In genomic region chr4:147594107-147594506, GRCh38 we compare ENCODE assay signal across 23 cellular contexts. TPM values are rescaled to one million over a fixed set of nuclear protein-coding genes. Genes with fewer than 3 reads are reported as not detected.
DNase-seq lines count a peak whose midpoint lies in the region; ATAC-seq, FAIRE-seq and TF ChIP-seq lines count a peak whose summit lies in the region.
"Had no signal": no experiment of that assay in that cellular context is flagged by ENCODE, and none has a peak within 500 bp of the region (broad histone marks: within the 10 kb centered on the region; RNA-seq: fewer than 3 reads in every experiment).

No MANE protein-coding gene starts in this region.

- H3K36me3 ChIP-seq in A673 (ENCODE audit: insufficient read depth, low read length, poor library complexity, severe bottlenecking), result no peaks in the 10 kb centered on the region
- H3K36me3 ChIP-seq in GM23338 (ENCODE audit: insufficient read depth), result no peaks in the 10 kb centered on the region
- H3K36me3 ChIP-seq in kidney (ENCODE audit: control insufficient read depth in 1 of 2, insufficient read depth in 2 of 2, low read length in 2 of 2), result no peaks in the 10 kb centered on the region
- H3K36me3 ChIP-seq: heart right ventricle had no signal

- H3K9me2 ChIP-seq in GM23338 (ENCODE audit: insufficient read depth), result no peaks in the 10 kb centered on the region

- H3K4me1 ChIP-seq in A673 (ENCODE audit: insufficient read depth, low read length, poor library complexity, severe bottlenecking) (peaks cover 21% of the 10 kb centered on the region), GM23338 (ENCODE audit: insufficient read depth) (peaks cover 3% of the 10 kb centered on the region; the same call in 1 of the 2 replicates), kidney (ENCODE audit: control insufficient read depth in 1 of 2, insufficient read depth in 1 of 2, low read depth in 1 of 2, low read length in 2 of 2) (peaks cover 0 to 4% of the 10 kb centered on the region in 2 donors)

- no peak for FAIRE-seq in kidney (lab: Jason Lieb, UNC)

- no peak overlapping the region for H3K27ac Mint-ChIP-seq in GM23338
- H3K27ac Mint-ChIP-seq in WTC11, result no peak overlapping the region
- H3K27ac Mint-ChIP-seq: activated naive CD8-positive, alpha-beta T cell treated with anti-CD3 and anti-CD28 coated beads, Interleukin-2, amount 50 U/mL, for 24 hours; CD8-positive, alpha-beta T cell; IgD-negative memory B cell; nephron had no signal

- H3K9me3 Mint-ChIP-seq in GM23338 (no peaks in the 10 kb centered on the region; the same call in 2 of the 3 replicates), WTC11 (peaks cover 8% of the 10 kb centered on the region; the same call in 1 of the 2 replicates)
- H3K9me3 Mint-ChIP-seq: activated naive CD8-positive, alpha-beta T cell treated with anti-CD3 and anti-CD28 coated beads, Interleukin-2, amount 50 U/mL, for 24 hours; CD8-positive, alpha-beta T cell; IgD-negative memory B cell; nephron had no signal

- in situ Hi-C loops in ACHN (cut with HindIII; ENCODE audit: low pct_ligation_motif_present, low pct_unique_long_range_greater_than_20kb, low sequenced_read_pairs), result no loop called here

- no peak overlapping the region for H2AFZ ChIP-seq in GM23338

- POLR2A ChIA-PET in A673 (lab: Charles Lee; ENCODE audit: low non-redundant PET), result no interaction called here
- POLR2A ChIA-PET in WTC11 (lab: Charles Lee), result no interaction called here

- H3K27me3 ChIP-seq in A673 (replicated peaks; ENCODE audit: insufficient read depth, low read depth, low read length, poor library complexity) (no peaks in the 10 kb centered on the region), GM23338 (ENCODE audit: insufficient read depth) (no peaks in the 10 kb centered on the region)
- H3K27me3 ChIP-seq: body of pancreas had no signal

- H3K4me3 ChIP-seq in A673 (ENCODE audit: low read depth, low read length, poor library complexity, severe bottlenecking), result no peak overlapping the region
- no peak overlapping the region for H3K4me3 ChIP-seq in GM23338
- H3K4me3 ChIP-seq in fibroblast of pulmonary artery (replicated peaks; ENCODE audit: low read depth, low read length), result no peak overlapping the region
- no peak overlapping the region for H3K4me3 ChIP-seq in kidney (ENCODE audit: low read length in 2 of 2)
- H3K4me3 ChIP-seq: body of pancreas, heart right ventricle had no signal

- no TSS peak for BruUV-seq in A673 (replicated peaks; lab: Mats Ljungman, UMichigan)

- H3K36me3 Mint-ChIP-seq in GM23338 (ENCODE audit: low read depth), result no peaks in the 10 kb centered on the region
- no peaks in the 10 kb centered on the region for H3K36me3 Mint-ChIP-seq in WTC11
- H3K36me3 Mint-ChIP-seq: CD8-positive, alpha-beta T cell; IgD-negative memory B cell had no signal

- CTCF ChIA-PET in A673 (lab: Charles Lee) (interaction anchor here (1.4 kb wide), 1 partner anchor 273 kb away, joined by 6 read pairs; no protein-coding TSS in a partner anchor), WTC11 (lab: Charles Lee) (interaction anchor here (0.9 to 4.8 kb wide), 5 partner anchors 23 to 272 kb away, joined by 3 to 48 read pairs (median 3); partner anchors contain the start of gene TMEM184C)

- no peaks in the 10 kb centered on the region for H3F3A ChIP-seq in GM23338 (replicated peaks; ENCODE audit: low read depth)

- H4K20me1 ChIP-seq in GM23338 (replicated peaks; ENCODE audit: insufficient read depth), result no peaks in the 10 kb centered on the region

- intact Hi-C loops in A673 (cut with micrococcal nuclease; ENCODE audit: unreplicated experiment) (loop anchor here (5.0 kb wide), 1 partner anchor 677 kb away; no protein-coding TSS in a partner anchor), kidney (cut with DNase I) (no loop called here)

- H3K27me3 Mint-ChIP-seq in GM23338 (ENCODE audit: insufficient read depth, low read depth, poor library complexity), result no peaks in the 10 kb centered on the region
- no peaks in the 10 kb centered on the region for H3K27me3 Mint-ChIP-seq in WTC11 (ENCODE audit: low read depth)
- H3K27me3 Mint-ChIP-seq: activated naive CD8-positive, alpha-beta T cell treated with anti-CD3 and anti-CD28 coated beads, Interleukin-2, amount 50 U/mL, for 24 hours had no signal

- no peak overlapping the region for H3K9ac ChIP-seq in kidney (ENCODE audit: low read length in 2 of 2)

- DNase-seq in A673 (ENCODE audit: low spot score) (no peak), GM23338 (ENCODE audit: low spot score) (peak; percentile 41), WTC11 (ENCODE audit: low spot score) (no peak), fibroblast of pulmonary artery (ENCODE audit: low read depth) (no peak), kidney (no peak), ACHN (no peak)
- DNase-seq: activated CD4-positive, alpha-beta T cell treated with anti-CD3 and anti-CD28 coated beads, Interleukin-2, amount 50 U/mL, for 1 hour; activated effector memory CD4-positive, alpha-beta T cell treated with anti-CD3 and anti-CD28 coated beads, Interleukin-2, amount 50 U/mL, for 16 hours; activated naive CD8-positive, alpha-beta T cell treated with anti-CD3 and anti-CD28 coated beads, Interleukin-2, amount 50 U/mL, for 24 hours; body of pancreas; CD8-positive, alpha-beta T cell; cortex of kidney; GDM1; heart right ventricle; MM.1S; NCI-H1436; NCI-H524; RPMI8226 had no signal

- no peak overlapping the region for H3K4me3 Mint-ChIP-seq in GM23338
- H3K4me3 Mint-ChIP-seq in WTC11, result no peak overlapping the region
- H3K4me3 Mint-ChIP-seq: activated naive CD8-positive, alpha-beta T cell treated with anti-CD3 and anti-CD28 coated beads, Interleukin-2, amount 50 U/mL, for 24 hours; CD8-positive, alpha-beta T cell; IgD-negative memory B cell; nephron had no signal

- 0 out of 2 replicates have a peak, but pooled peaks have one; percentile 28 for TF ChIP-seq CTCF in A673 (conservative IDR thresholded peaks at IDR 0.05; ENCODE audit: low read depth, low read length)
- TF ChIP-seq CTCF in GM23338 (conservative IDR thresholded peaks at IDR 0.05; ENCODE audit: low read depth in 2 of 2), result peak; percentile 41 to 55
- no peak for TF ChIP-seq CTCF in WTC11 (IDR thresholded peaks at IDR 0.05)
- peak; percentile 38 for TF ChIP-seq CTCF in fibroblast of pulmonary artery (IDR thresholded peaks at IDR 0.05; ENCODE audit: low read length, missing control alignments)
- no peak for TF ChIP-seq CTCF in kidney (IDR thresholded peaks at IDR 0.05; ENCODE audit: borderline replicate concordance, extremely low read depth, insufficient read depth)

- ATAC-seq in GM23338, result no peak; the same call in 2 of the 3 replicates
- ATAC-seq in WTC11, result peak; percentile 52
- no peak for ATAC-seq in GM21529 (IDR thresholded peaks at IDR 0.05; ENCODE audit: unreplicated experiment)
- ATAC-seq in GM19324 (IDR thresholded peaks at IDR 0.05; ENCODE audit: low FRiP score, unreplicated experiment), result no peak
- ATAC-seq: activated naive CD8-positive, alpha-beta T cell treated with anti-CD3 and anti-CD28 coated beads, Interleukin-2, amount 50 U/mL, for 24 hours; body of pancreas; CD8-positive, alpha-beta T cell; heart right ventricle; SK-N-SH treated with all-trans-retinoic acid at 6 μM for 48 hours had no signal

- H3K4me1 Mint-ChIP-seq in GM23338 (peaks cover 17% of the 10 kb centered on the region; the same call in 2 of the 3 replicates), WTC11 (peaks cover 23% of the 10 kb centered on the region)
- H3K4me1 Mint-ChIP-seq: activated naive CD8-positive, alpha-beta T cell treated with anti-CD3 and anti-CD28 coated beads, Interleukin-2, amount 50 U/mL, for 24 hours had no signal

- H3K4me2 ChIP-seq in GM23338, result no peak overlapping the region

- H3K9me3 ChIP-seq in A673 (ENCODE audit: low read depth, low read length, poor library complexity, severe bottlenecking), result no peaks in the 10 kb centered on the region
- H3K9me3 ChIP-seq in kidney (ENCODE audit: control insufficient read depth in 1 of 2, low read length in 2 of 2), result no peaks in the 10 kb centered on the region
- H3K9me3 ChIP-seq: body of pancreas, heart right ventricle had no signal

- no peaks in the 10 kb centered on the region for H3K79me2 ChIP-seq in GM23338 (replicated peaks; ENCODE audit: insufficient read depth)

- H3K27ac ChIP-seq in A673 (ENCODE audit: low read depth, low read length, poor library complexity, severe bottlenecking) (no peak overlapping the region), GM23338 (ENCODE audit: low read depth) (no peak overlapping the region), kidney (ENCODE audit: low read depth in 2 of 2, low read length in 2 of 2) (no peak overlapping the region)
- H3K27ac ChIP-seq: body of pancreas, heart right ventricle had no signal

TF ChIP-seq in GM23338, 12 proteins besides CTCF, POLR2A, EP300 and RAD21 (continues in another document):
- no peak for TF ChIP-seq STAT1 (IDR thresholded peaks at IDR 0.05; ENCODE audit: unreplicated experiment)
- no peak for TF ChIP-seq NANOG (IDR thresholded peaks at IDR 0.05; ENCODE audit: borderline replicate concordance)

TF ChIP-seq in WTC11, 78 proteins besides CTCF, POLR2A, EP300 and RAD21:
- no peak for TF ChIP-seq ZNF263 (CRISPR knock-in tag; IDR thresholded peaks at IDR 0.05; ENCODE audit: low read depth)
- TF ChIP-seq MLX (CRISPR knock-in tag; IDR thresholded peaks at IDR 0.05), result no peak
- no peak for TF ChIP-seq ZNF219 (CRISPR knock-in tag; IDR thresholded peaks at IDR 0.05; ENCODE audit: borderline replicate concordance)
- no peak for TF ChIP-seq GRHL2 (CRISPR knock-in tag; IDR thresholded peaks at IDR 0.05; ENCODE audit: insufficient replicate concordance, severe bottlenecking)

RNA-seq across cellular contexts. Expression of gene TMEM184C, which starts 23.1 kb away (rescaled TPM):
- total RNA-seq in A673 (2021) (36.3 and 38.7 TPM in 2 replicates), WTC11 (2021) (42.3 to 43.7 TPM (median 43.4 TPM) in 3 replicates), kidney (33.7 TPM)
- total RNA-seq in GM23338 (2014; rRNA removed; shearing (Covaris generic)), result 42.2 TPM in 2 replicates
- polyA plus RNA-seq in GM23338 (2016; fragmentation: Nextera tagmentation; extraction: Ambion mirVana) (12.6 and 15.1 TPM in 2 replicates), kidney (ENCODE audit: insufficient read depth, low read depth, low replicate concordance) (16.2 TPM)

Comparison
In these comparisons a context has a peak if more than half of its experiments do, and no peak if none do; other contexts are left out.
1. CTCF ChIP-seq: peak in A673 (single experiment), GM23338 (2 of 2) and fibroblast of pulmonary artery (single experiment); none in WTC11 (single experiment) and kidney (single experiment).